In the genomic region with DNA sequence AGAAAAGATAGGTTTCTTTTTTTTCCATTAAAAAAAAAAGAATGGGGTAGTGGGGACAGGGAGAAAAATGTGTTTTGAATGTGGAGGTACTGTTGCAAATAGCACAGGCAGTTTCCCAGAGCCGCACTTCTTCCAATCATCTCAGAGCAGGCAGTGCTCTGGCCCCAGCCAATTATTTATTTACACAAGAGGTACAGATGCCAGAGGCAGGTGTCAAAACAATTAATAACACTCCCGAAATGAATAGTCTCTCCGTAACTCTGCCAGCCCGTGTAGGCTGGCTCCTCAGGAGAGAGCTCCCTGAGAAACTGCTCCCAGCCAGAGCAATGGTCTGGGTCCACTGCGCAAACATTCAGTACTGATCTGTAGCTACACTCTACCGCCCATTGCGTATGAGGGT, we compare ENCODE assay signal across 16 cellular contexts.
"Had no signal": no experiment of that assay in that cellular context is flagged by ENCODE, and none has a peak within 500 bp of the region (broad histone marks: within the 10 kb centered on the region; RNA-seq: fewer than 3 reads in every experiment).

No MANE protein-coding gene starts in this region.

- DNase-seq: activated CD4-positive, alpha-beta memory T cell treated with anti-CD3 and anti-CD28 coated beads for 36 hours; activated CD4-positive, alpha-beta T cell treated with anti-CD3 and anti-CD28 coated beads for 36 hours; activated gamma-delta T cell; activated T-cell treated with anti-CD3 and anti-CD28 coated beads, Interleukin-2, amount 50 U/mL, for 24 hours; dorsolateral prefrontal cortex; endodermal cell; gastrocnemius medialis; heart left ventricle; immature natural killer cell; mesendoderm; natural killer cell; stimulated activated CD4-positive, alpha-beta T cell treated with anti-CD3 and anti-CD28 coated beads, Interleukin-4, amount 100 ng/mL, for 1 hour; stimulated activated naive B cell treated with anti-CD40 and anti-IgM and Interleukin-4, amounts not matched to agents 10 μg/mL and 1 μg/mL and 100 μg/mL, for 72 hours had no signal

- ATAC-seq: activated CD4-positive, alpha-beta T cell treated with anti-CD3 and anti-CD28 coated beads for 36 hours; activated naive CD4-positive, alpha-beta T cell treated with anti-CD3 and anti-CD28 coated beads, Interleukin-2, amount 50 U/mL, for 72 hours; gastrocnemius medialis; heart left ventricle; natural killer cell; stimulated activated naive B cell treated with anti-CD40 and anti-IgM and Interleukin-4, amounts not matched to agents 10 μg/mL and 1 μg/mL and 100 μg/mL, for 72 hours had no signal

- H3K4me3 ChIP-seq: dorsolateral prefrontal cortex, gastrocnemius medialis, heart left ventricle, right atrium auricular region, thyroid gland had no signal
